Comparison of ENCODE assay signal across 12 cellular contexts in the genomic region with DNA sequence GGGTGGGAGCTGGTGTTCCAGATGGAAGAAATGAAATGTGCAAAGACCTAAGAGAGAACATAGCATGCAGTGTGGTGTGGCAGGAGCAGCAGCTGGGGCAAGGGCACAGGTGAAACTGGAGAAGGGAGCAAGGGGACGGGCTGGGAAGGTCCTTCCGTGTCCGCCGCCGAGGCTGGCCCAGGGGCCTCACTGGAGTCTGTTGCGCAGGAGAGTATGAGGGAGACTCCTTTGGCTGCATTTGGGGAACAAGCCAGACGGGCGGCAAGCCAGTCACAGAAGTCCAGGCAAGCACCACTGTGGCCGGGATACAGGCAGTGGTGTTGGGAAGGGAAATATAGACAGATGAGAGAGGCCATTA.
"Had no signal": no experiment of that assay in that cellular context is flagged by ENCODE, and none has a peak within 500 bp of the region (broad histone marks: within the 10 kb centered on the region; RNA-seq: fewer than 3 reads in every experiment).

No MANE protein-coding gene starts in this region.

- H3K36me3 Mint-ChIP-seq: activated CD8-positive, alpha-beta memory T cell treated with anti-CD3 and anti-CD28 coated beads, Interleukin-2, amount 10 ng/mL, durations not matched to agents 7 days and 5 days had no signal

- H3K27ac Mint-ChIP-seq: activated CD8-positive, alpha-beta memory T cell treated with anti-CD3 and anti-CD28 coated beads, Interleukin-2, amount 10 ng/mL, durations not matched to agents 7 days and 5 days; activated T-cell treated with anti-CD3 and anti-CD28 coated beads, Interleukin-2, amount 50 U/mL, for 24 hours; stimulated activated memory B cell treated with anti-CD40 and anti-IgM and Interleukin-4, amounts not matched to agents 10 μg/mL and 1 μg/mL and 100 μg/mL, for 72 hours had no signal

- H3K4me3 Mint-ChIP-seq: activated CD8-positive, alpha-beta memory T cell treated with anti-CD3 and anti-CD28 coated beads, Interleukin-2, amount 10 ng/mL, durations not matched to agents 7 days and 5 days; activated T-cell treated with anti-CD3 and anti-CD28 coated beads, Interleukin-2, amount 50 U/mL, for 24 hours had no signal

- H3K9me3 Mint-ChIP-seq: activated T-cell treated with anti-CD3 and anti-CD28 coated beads, Interleukin-2, amount 50 U/mL, for 24 hours; stimulated activated memory B cell treated with anti-CD40 and anti-IgM and Interleukin-4, amounts not matched to agents 10 μg/mL and 1 μg/mL and 100 μg/mL, for 72 hours had no signal

- DNase-seq: activated CD8-positive, alpha-beta memory T cell treated with anti-CD3 and anti-CD28 coated beads, Interleukin-2, amount 10 ng/mL, durations not matched to agents 7 days and 5 days; activated gamma-delta T cell; activated T-cell treated with anti-CD3 and anti-CD28 coated beads, Interleukin-2, amount 50 U/mL, for 24 hours; effector CD4-positive, alpha-beta T cell; foreskin melanocyte; heart right ventricle; left ventricle myocardium superior; mesendoderm; SJCRH30; upper lobe of right lung; WERI-Rb-1 had no signal

- ATAC-seq: activated CD8-positive, alpha-beta memory T cell treated with anti-CD3 and anti-CD28 coated beads, Interleukin-2, amount 10 ng/mL, durations not matched to agents 7 days and 5 days; left ventricle myocardium superior; stimulated activated memory B cell treated with anti-CD40 and anti-IgM and Interleukin-4, amounts not matched to agents 10 μg/mL and 1 μg/mL and 100 μg/mL, for 72 hours; upper lobe of right lung had no signal

- H3K27me3 Mint-ChIP-seq: activated CD8-positive, alpha-beta memory T cell treated with anti-CD3 and anti-CD28 coated beads, Interleukin-2, amount 10 ng/mL, durations not matched to agents 7 days and 5 days; activated T-cell treated with anti-CD3 and anti-CD28 coated beads, Interleukin-2, amount 50 U/mL, for 24 hours; stimulated activated memory B cell treated with anti-CD40 and anti-IgM and Interleukin-4, amounts not matched to agents 10 μg/mL and 1 μg/mL and 100 μg/mL, for 72 hours had no signal
